In the genomic region with DNA sequence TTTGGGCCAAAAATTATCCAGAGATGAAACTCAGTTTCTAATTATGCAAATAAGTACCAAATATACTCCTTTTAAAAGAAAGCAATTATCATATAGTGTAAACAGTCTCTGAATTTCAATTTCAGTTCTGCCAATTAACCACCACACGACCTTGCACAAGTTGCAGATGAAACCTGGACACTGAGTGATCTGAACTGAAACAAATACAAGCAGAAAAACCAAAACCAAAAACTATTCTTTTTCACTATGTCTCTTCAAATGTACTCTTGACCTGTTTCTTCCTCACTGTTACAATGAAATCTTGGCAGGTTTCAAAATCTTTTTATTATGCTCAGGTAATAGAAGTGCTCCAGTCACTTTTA, we compare ENCODE assay signal across 12 cellular contexts.
A peak's percentile ranks its signal among the peaks of the same experiment; 100 is the strongest.
DNase-seq lines count a peak whose midpoint lies in the region; ATAC-seq lines count a peak whose summit lies in the region.
"Had no signal": no experiment of that assay in that cellular context is flagged by ENCODE, and none has a peak within 500 bp of the region (broad histone marks: within the 10 kb centered on the region; RNA-seq: fewer than 3 reads in every experiment).

No MANE protein-coding gene starts in this region.

- H3K4me3 Mint-ChIP-seq in activated T-cell treated with anti-CD3 and anti-CD28 coated beads, Interleukin-2, amount 50 U/mL, for 24 hours = no peak overlapping the region
- H3K4me3 Mint-ChIP-seq: B cell, immature natural killer cell had no signal

- H3K36me3 Mint-ChIP-seq in activated T-cell treated with anti-CD3 and anti-CD28 coated beads, Interleukin-2, amount 50 U/mL, for 24 hours (ENCODE audit: low read depth) = no peaks in the 10 kb centered on the region
- H3K36me3 Mint-ChIP-seq: immature natural killer cell had no signal

- no peak for DNase-seq in midbrain (lab: John Stamatoyannopoulos, UW)
- DNase-seq in HPDE6-E6E7 (ENCODE audit: extremely low spot score) = no peak
- no peak for DNase-seq in activated T-cell treated with anti-CD3 and anti-CD28 coated beads, Interleukin-2, amount 50 U/mL, for 24 hours
- DNase-seq in HCEC 1CT = no peak
- DNase-seq: immature natural killer cell, NCI-H2081, uterus had no signal

- H3K4me1 Mint-ChIP-seq in activated T-cell treated with anti-CD3 and anti-CD28 coated beads, Interleukin-2, amount 50 U/mL, for 24 hours (ENCODE audit: low read depth) = no peaks in the 10 kb centered on the region
- H3K4me1 Mint-ChIP-seq: immature natural killer cell had no signal

- H3K27me3 Mint-ChIP-seq in activated T-cell treated with anti-CD3 and anti-CD28 coated beads, Interleukin-2, amount 50 U/mL, for 24 hours = no peaks in the 10 kb centered on the region
- H3K27me3 Mint-ChIP-seq: B cell had no signal

- ATAC-seq in GM18499 (IDR thresholded peaks at IDR 0.05; ENCODE audit: insufficient read depth, unreplicated experiment) = peak; percentile 95
- peak; percentile 95 for ATAC-seq in GM19452 (IDR thresholded peaks at IDR 0.05; ENCODE audit: unreplicated experiment)
- peak; percentile 96 for ATAC-seq in HG02840 (IDR thresholded peaks at IDR 0.05; ENCODE audit: low FRiP score, unreplicated experiment)
- ATAC-seq in HG03460 (IDR thresholded peaks at IDR 0.05; ENCODE audit: unreplicated experiment) = peak; percentile 95

- no peak overlapping the region for H3K27ac Mint-ChIP-seq in activated T-cell treated with anti-CD3 and anti-CD28 coated beads, Interleukin-2, amount 50 U/mL, for 24 hours
- H3K27ac Mint-ChIP-seq: B cell, immature natural killer cell had no signal

- H3K9me3 Mint-ChIP-seq in activated T-cell treated with anti-CD3 and anti-CD28 coated beads, Interleukin-2, amount 50 U/mL, for 24 hours = no peaks in the 10 kb centered on the region
